3 cellular contexts compared by ENCODE assay signal in genomic region chr1:85580046-85580411, GRCh38.
TF ChIP-seq lines count a peak whose summit lies in the region.

No MANE protein-coding gene starts in this region.

TF ChIP-seq in A549, 52 proteins besides CTCF, POLR2A, EP300 and RAD21 (continued from another document):
- TF ChIP-seq CBX2 (IDR thresholded peaks at IDR 0.05; ENCODE audit: borderline replicate concordance, low read depth) (no peak), TFCP2L1 (CRISPR knock-in tag; IDR thresholded peaks at IDR 0.05) (no peak), PHF8 (IDR thresholded peaks at IDR 0.05; ENCODE audit: borderline replicate concordance, low read depth) (no peak), HOXB13 (CRISPR knock-in tag; IDR thresholded peaks at IDR 0.05; ENCODE audit: low read depth) (no peak), CBX8 (IDR thresholded peaks at IDR 0.05) (no peak), FOSB (CRISPR knock-in tag; IDR thresholded peaks at IDR 0.05) (no peak)
- TF ChIP-seq, protein P1, sequence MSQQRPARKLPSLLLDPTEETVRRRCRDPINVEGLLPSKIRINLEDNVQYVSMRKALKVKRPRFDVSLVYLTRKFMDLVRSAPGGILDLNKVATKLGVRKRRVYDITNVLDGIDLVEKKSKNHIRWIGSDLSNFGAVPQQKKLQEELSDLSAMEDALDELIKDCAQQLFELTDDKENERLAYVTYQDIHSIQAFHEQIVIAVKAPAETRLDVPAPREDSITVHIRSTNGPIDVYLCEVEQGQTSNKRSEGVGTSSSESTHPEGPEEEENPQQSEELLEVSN (IDR thresholded peaks at IDR 0.05; ENCODE audit: borderline replicate concordance, low read depth): no peak

TF ChIP-seq in K562, 482 proteins besides CTCF, POLR2A, EP300 and RAD21:
- TF ChIP-seq STAT6 (CRISPR knock-in tag; IDR thresholded peaks at IDR 0.05) (no peak), ZNF639 (CRISPR knock-in tag; conservative IDR thresholded peaks at IDR 0.05 in 1 of 2, IDR thresholded peaks at IDR 0.05 in 1 of 2) (0 out of 4 replicates have a peak, but pooled peaks of 1 of the 2 experiments have one; percentile 8), ZNF57 (CRISPR knock-in tag; IDR thresholded peaks at IDR 0.05) (no peak), SMAD4 (CRISPR knock-in tag; conservative IDR thresholded peaks at IDR 0.05) (no peak), ARHGAP35 (IDR thresholded peaks at IDR 0.05; ENCODE audit: partially characterized antibody) (no peak), ZNF436 (CRISPR knock-in tag; IDR thresholded peaks at IDR 0.05) (no peak)
- TF ChIP-seq, protein P2, sequence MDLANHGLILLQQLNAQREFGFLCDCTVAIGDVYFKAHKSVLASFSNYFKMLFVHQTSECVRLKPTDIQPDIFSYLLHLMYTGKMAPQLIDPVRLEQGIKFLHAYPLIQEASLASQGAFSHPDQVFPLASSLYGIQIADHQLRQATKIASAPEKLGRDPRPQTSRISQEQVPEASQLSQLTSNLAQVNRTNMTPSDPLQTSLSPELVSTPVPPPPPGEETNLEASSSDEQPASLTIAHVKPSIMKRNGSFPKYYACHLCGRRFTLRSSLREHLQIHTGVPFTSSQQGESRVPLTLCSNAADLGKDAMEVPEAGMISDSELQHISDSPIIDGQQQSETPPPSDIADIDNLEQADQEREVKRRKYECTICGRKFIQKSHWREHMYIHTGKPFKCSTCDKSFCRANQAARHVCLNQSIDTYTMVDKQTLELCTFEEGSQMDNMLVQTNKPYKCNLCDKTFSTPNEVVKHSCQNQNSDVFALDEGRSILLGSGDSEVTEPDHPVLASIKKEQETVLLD (IDR thresholded peaks at IDR 0.05): no peak

TF ChIP-seq in liver, 16 proteins besides CTCF, POLR2A, EP300 and RAD21 (continued from another document):
- no peak for TF ChIP-seq REST (IDR thresholded peaks at IDR 0.05)
- TF ChIP-seq, protein P3, sequence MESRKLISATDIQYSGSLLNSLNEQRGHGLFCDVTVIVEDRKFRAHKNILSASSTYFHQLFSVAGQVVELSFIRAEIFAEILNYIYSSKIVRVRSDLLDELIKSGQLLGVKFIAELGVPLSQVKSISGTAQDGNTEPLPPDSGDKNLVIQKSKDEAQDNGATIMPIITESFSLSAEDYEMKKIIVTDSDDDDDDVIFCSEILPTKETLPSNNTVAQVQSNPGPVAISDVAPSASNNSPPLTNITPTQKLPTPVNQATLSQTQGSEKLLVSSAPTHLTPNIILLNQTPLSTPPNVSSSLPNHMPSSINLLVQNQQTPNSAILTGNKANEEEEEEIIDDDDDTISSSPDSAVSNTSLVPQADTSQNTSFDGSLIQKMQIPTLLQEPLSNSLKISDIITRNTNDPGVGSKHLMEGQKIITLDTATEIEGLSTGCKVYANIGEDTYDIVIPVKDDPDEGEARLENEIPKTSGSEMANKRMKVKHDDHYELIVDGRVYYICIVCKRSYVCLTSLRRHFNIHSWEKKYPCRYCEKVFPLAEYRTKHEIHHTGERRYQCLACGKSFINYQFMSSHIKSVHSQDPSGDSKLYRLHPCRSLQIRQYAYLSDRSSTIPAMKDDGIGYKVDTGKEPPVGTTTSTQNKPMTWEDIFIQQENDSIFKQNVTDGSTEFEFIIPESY (IDR thresholded peaks at IDR 0.05): no peak
- no peak for TF ChIP-seq EGR1 (IDR thresholded peaks at IDR 0.05; ENCODE audit: low read depth in 2 of 2)
- TF ChIP-seq RXRA (IDR thresholded peaks at IDR 0.05): no peak
- TF ChIP-seq YY1 (IDR thresholded peaks at IDR 0.05): no peak
- no peak for TF ChIP-seq JUND (IDR thresholded peaks at IDR 0.05)
- no peak for TF ChIP-seq ATF3 (IDR thresholded peaks at IDR 0.05)
- TF ChIP-seq HNF4A (conservative IDR thresholded peaks at IDR 0.05): no peak
- no peak for TF ChIP-seq HNF4G (IDR thresholded peaks at IDR 0.05)
TF ChIP-seq in liver: peak in this region for 0.
